ENCODE assay signal across 8 cellular contexts in genomic region chr3:63351159-63352007, GRCh38.
DNase-seq lines count a peak whose midpoint lies in the region; ATAC-seq, FAIRE-seq and TF ChIP-seq lines count a peak whose summit lies in the region.

No MANE protein-coding gene starts in this region.

- no peak overlapping the region for H3K4me3 ChIP-seq in Jurkat, Clone E6-1 (ENCODE audit: low read length)
- no peak overlapping the region for H3K4me3 ChIP-seq in pancreas

- peak; percentile 10 for DNase-seq in GDM1 (lab: John Stamatoyannopoulos, UW)
- peak; percentile 54 for DNase-seq in Jurkat, Clone E6-1 (ENCODE audit: low read depth, low spot score)
- DNase-seq in SK-MEL-5 (ENCODE audit: low read depth, low spot score), result peak; percentile 78
- DNase-seq in fibroblast of the conjunctiva (ENCODE audit: low read depth), result peak; percentile 57
- DNase-seq in pancreas, result peak in 1 of 6 donors; percentile 18
- DNase-seq in activated T-cell treated with anti-CD3 and anti-CD28 coated beads, Interleukin-2, amount 50 U/mL, for 1 hour, result no peak
- no peak for DNase-seq in stimulated activated CD4-positive, alpha-beta T cell treated with anti-CD3 and anti-CD28 coated beads, Interleukin-4, amount 100 ng/mL, for 4 hours

- TF ChIP-seq CTCF in pancreas (IDR thresholded peaks at IDR 0.05), result peak; percentile 63 to 81 (median 74)

- no peak overlapping the region for H3K27ac ChIP-seq in pancreas

- WGBS in pancreas, 2 donors, result 26 to 30% methylated on average over 9 of the region's 9 CpGs

- no peaks in the 10 kb centered on the region for H3K4me1 ChIP-seq in pancreas

- no peaks in the 10 kb centered on the region for H3K9me3 ChIP-seq in pancreas

- H3K27me3 ChIP-seq in pancreas, result no peaks in the 10 kb centered on the region

- in situ Hi-C loops in SK-MEL-5 (cut with HindIII; ENCODE audit: low pct_unique_long_range_greater_than_20kb, low sequenced_read_pairs), result loop anchor here (25.0 kb wide), 1 partner anchor 461 kb away; the partner anchor contains the start of gene C3orf49

- intact Hi-C loops in pancreas (cut with DNase I), result loop anchor here in 1 of 3 donors (10.0 kb wide), 1 partner anchor 463 kb away; the partner anchor contains the start of gene C3orf49

- FAIRE-seq in pancreas (lab: Jason Lieb, UNC), result peak; percentile 20

- ATAC-seq in GM21390 (IDR thresholded peaks at IDR 0.05; ENCODE audit: unreplicated experiment), result peak; percentile 77
- ATAC-seq in pancreas, result peak; percentile 78 to 94 (median 90)

- no peaks in the 10 kb centered on the region for H3K36me3 ChIP-seq in pancreas

Comparison
In these comparisons a context has a peak if more than half of its experiments do, and no peak if none do; other contexts are left out.
1. DNase-seq: peak in GDM1 (single experiment), Jurkat, Clone E6-1 (single experiment), SK-MEL-5 (single experiment) and fibroblast of the conjunctiva (single experiment); none in activated T-cell treated with anti-CD3 and anti-CD28 coated beads, Interleukin-2, amount 50 U/mL, for 1 hour (single experiment) and stimulated activated CD4-positive, alpha-beta T cell treated with anti-CD3 and anti-CD28 coated beads, Interleukin-4, amount 100 ng/mL, for 4 hours (0 of 2).